14 cellular contexts compared by ENCODE assay signal in genomic region chr17:43410557-43411368, GRCh38. TPM values are rescaled to one million over a fixed set of nuclear protein-coding genes. Genes with fewer than 3 reads are reported as not detected.
A peak's percentile ranks its signal among the peaks of the same experiment; 100 is the strongest.
DNase-seq lines count a peak whose midpoint lies in the region; ATAC-seq, FAIRE-seq and TF ChIP-seq lines count a peak whose summit lies in the region.
"Had no signal": no experiment of that assay in that cellular context is flagged by ENCODE, and none has a peak within 500 bp of the region (broad histone marks: within the 10 kb centered on the region; RNA-seq: fewer than 3 reads in every experiment).

No MANE protein-coding gene starts in this region.

- H3K27me3 ChIP-seq in breast epithelium (no peaks in the 10 kb centered on the region), HepG2 (ENCODE audit: control insufficient read depth in 1 of 2, insufficient read depth in 2 of 2, low read length in 2 of 2) (peaks cover 2 to 19% of the 10 kb centered on the region in 2 experiments; a peak in 3 of 5 replicates), upper lobe of right lung (no peaks in the 10 kb centered on the region)

- 46% methylated on average over 6 of the region's 6 CpGs for WGBS in HepG2 (ENCODE audit: low lambda C conversion rate)

- intact Hi-C loops in MCF 10A (cut with micrococcal nuclease) (no loop called here), breast epithelium (cut with DNase I; ENCODE audit: low total_unique reads) (no loop called here), HepG2 (cut with micrococcal nuclease; ENCODE audit: unreplicated experiment) (no loop called here), upper lobe of right lung (cut with DNase I) (no loop called here)
- intact Hi-C loops in dendritic cell treated with granulocyte-macrophage colony-stimulating factor and Interleukin-4, amounts not matched to agents 40 ng/mL and 50 ng/mL, for 4 days (cut with micrococcal nuclease), result no loop called here

- no peak for TF ChIP-seq EP300 in HepG2 (IDR thresholded peaks at IDR 0.05; ENCODE audit: low read depth in 2 of 2, low read length in 2 of 2)
- TF ChIP-seq EP300 in HepG2 (CRISPR knock-in tag; IDR thresholded peaks at IDR 0.05; ENCODE audit: borderline replicate concordance), result no peak

- H4K20me1 ChIP-seq in HepG2 (ENCODE audit: insufficient read depth, low read length), result no peaks in the 10 kb centered on the region

- no peak overlapping the region for H3K9ac ChIP-seq in HepG2 (ENCODE audit: insufficient read depth, low read depth, low read length)

- peak; percentile 46 for ATAC-seq in HepG2
- peak; percentile 65 for ATAC-seq in upper lobe of right lung
- ATAC-seq in HG02571 (IDR thresholded peaks at IDR 0.05; ENCODE audit: unreplicated experiment), result no peak
- ATAC-seq in HG03442 (IDR thresholded peaks at IDR 0.05; ENCODE audit: unreplicated experiment), result no peak
- no peak for ATAC-seq in GM21528 (IDR thresholded peaks at IDR 0.05; ENCODE audit: low FRiP score, unreplicated experiment)

- TF ChIP-seq CTCF in MCF 10A (IDR thresholded peaks at IDR 0.05; ENCODE audit: unreplicated experiment) (no peak), breast epithelium (IDR thresholded peaks at IDR 0.05) (no peak), HepG2 (CRISPR knock-in tag; IDR thresholded peaks at IDR 0.05) (no peak), upper lobe of right lung (IDR thresholded peaks at IDR 0.05) (no peak)

- no peak for TF ChIP-seq RAD21 in HepG2 (CRISPR knock-in tag; IDR thresholded peaks at IDR 0.05)

- H3K9me3 Mint-ChIP-seq in MCF 10A (ENCODE audit: unreplicated experiment), result peaks cover 5% of the 10 kb centered on the region
- no peaks in the 10 kb centered on the region for H3K9me3 Mint-ChIP-seq in dendritic cell treated with granulocyte-macrophage colony-stimulating factor and Interleukin-4, amounts not matched to agents 40 ng/mL and 50 ng/mL, for 4 days

- peaks cover 5% of the 10 kb centered on the region for H3K36me3 Mint-ChIP-seq in MCF 10A (ENCODE audit: insufficient read depth, unreplicated experiment)
- no peaks in the 10 kb centered on the region for H3K36me3 Mint-ChIP-seq in dendritic cell treated with granulocyte-macrophage colony-stimulating factor and Interleukin-4, amounts not matched to agents 40 ng/mL and 50 ng/mL, for 4 days (ENCODE audit: low read depth)

- H3K4me1 Mint-ChIP-seq in MCF 10A (ENCODE audit: insufficient read depth, unreplicated experiment), result peaks cover 31% of the 10 kb centered on the region
- peaks cover 27% of the 10 kb centered on the region for H3K4me1 Mint-ChIP-seq in dendritic cell treated with granulocyte-macrophage colony-stimulating factor and Interleukin-4, amounts not matched to agents 40 ng/mL and 50 ng/mL, for 4 days (ENCODE audit: low read depth)

- DNase-seq in MCF 10A (ENCODE audit: unreplicated experiment), result peak; percentile 27
- DNase-seq in breast epithelium (ENCODE audit: low spot score in 2 of 2), result no peak
- no peak for DNase-seq in HepG2 (ENCODE audit: low spot score)
- no peak for DNase-seq in upper lobe of right lung
- DNase-seq: activated T-cell treated with anti-CD3 and anti-CD28 coated beads, Interleukin-2, amount 50 U/mL, for 1 hour; DMS79; effector CD4-positive, alpha-beta T cell; head of caudate nucleus; mammary epithelial cell; occipital lobe had no signal

- no peak overlapping the region for H3K4me3 ChIP-seq in breast epithelium
- H3K4me3 ChIP-seq in HepG2 (replicated peaks in 1 of 3; ENCODE audit: insufficient read depth in 1 of 3, low read depth in 2 of 3, low read length in 3 of 3), result no peak overlapping the region
- no peak overlapping the region for H3K4me3 ChIP-seq in upper lobe of right lung

- H3K9me3 ChIP-seq in breast epithelium (no peaks in the 10 kb centered on the region), HepG2 (ENCODE audit: low read length) (no peaks in the 10 kb centered on the region), upper lobe of right lung (no peaks in the 10 kb centered on the region)

- CTCF ChIA-PET in MCF 10A (lab: Yijun Ruan, JAX) (interaction anchor here (0.6 to 2.0 kb wide), 6 partner anchors 8 to 85 kb away, joined by 3 to 6 read pairs (median 4); partner anchors contain the start of gene DHX8), HepG2 (lab: Yijun Ruan, JAX; ENCODE audit: low intra/inter-chr PET ratio, low total read pairs) (no interaction called here)

- peak overlapping the region; percentile 42 for H3K27ac Mint-ChIP-seq in MCF 10A (ENCODE audit: low read depth, unreplicated experiment)
- peak overlapping the region; percentile 33 for H3K27ac Mint-ChIP-seq in dendritic cell treated with granulocyte-macrophage colony-stimulating factor and Interleukin-4, amounts not matched to agents 40 ng/mL and 50 ng/mL, for 4 days

- no peaks in the 10 kb centered on the region for H3K36me3 ChIP-seq in breast epithelium
- no peaks in the 10 kb centered on the region for H3K36me3 ChIP-seq in HepG2 (replicated peaks in 1 of 2; ENCODE audit: control insufficient read depth in 1 of 2, insufficient read depth in 2 of 2, low read length in 2 of 2)
- H3K36me3 ChIP-seq in upper lobe of right lung, result no peaks in the 10 kb centered on the region

- H3K4me2 ChIP-seq in HepG2 (ENCODE audit: low read depth, low read length), result peak overlapping the region; percentile 11; the same call in 1 of the 2 replicates

- no peaks in the 10 kb centered on the region for H3K79me2 ChIP-seq in HepG2 (ENCODE audit: insufficient read depth, low read length)

- in situ Hi-C loops in HepG2 (cut with HindIII; ENCODE audit: extremely low pct_ligation_motif_present, low pct_unique_long_range_greater_than_20kb), result no loop called here

- no peaks in the 10 kb centered on the region for H3K27me3 Mint-ChIP-seq in MCF 10A (ENCODE audit: insufficient read depth, unreplicated experiment)
- H3K27me3 Mint-ChIP-seq in dendritic cell treated with granulocyte-macrophage colony-stimulating factor and Interleukin-4, amounts not matched to agents 40 ng/mL and 50 ng/mL, for 4 days, result peaks cover 27% of the 10 kb centered on the region

- POLR2A ChIA-PET in MCF 10A (lab: Yijun Ruan, JAX) (interaction anchor here (0.9 to 23.4 kb wide), 8 partner anchors 4 to 52 kb away, joined by 4 to 654 read pairs (median 18); partner anchors contain the start of gene ARL4D), HepG2 (lab: Yijun Ruan, JAX) (interaction anchor here (0.8 to 6.6 kb wide), 6 partner anchors 13 to 135 kb away, joined by 3 to 71 read pairs (median 3); partner anchors contain the start of genes ARL4D and ETV4)

- no peak overlapping the region for H3K4me3 Mint-ChIP-seq in MCF 10A (ENCODE audit: unreplicated experiment)
- H3K4me3 Mint-ChIP-seq in dendritic cell treated with granulocyte-macrophage colony-stimulating factor and Interleukin-4, amounts not matched to agents 40 ng/mL and 50 ng/mL, for 4 days, result no peak overlapping the region

- BruUV-seq in MCF 10A (replicated peaks; lab: Mats Ljungman, UMichigan), result no TSS peak
- BruUV-seq in HepG2 (replicated peaks; lab: Mats Ljungman, UMichigan), result no TSS peak

- H3K4me1 ChIP-seq in breast epithelium, result no peaks in the 10 kb centered on the region
- peaks cover 46% of the 10 kb centered on the region for H3K4me1 ChIP-seq in HepG2 (ENCODE audit: insufficient read depth, low read length)
- peaks cover 8% of the 10 kb centered on the region for H3K4me1 ChIP-seq in upper lobe of right lung

- TF ChIP-seq POLR2A in breast epithelium (IDR thresholded peaks at IDR 0.05), result no peak
- TF ChIP-seq POLR2A in HepG2 (IDR thresholded peaks at IDR 0.05; ENCODE audit: insufficient read depth in 1 of 2, low read depth in 2 of 2, low read length in 2 of 2), result no peak

- H3K27ac ChIP-seq in breast epithelium (peak overlapping the region in 1 of 2 donors; percentile 25), HepG2 (ENCODE audit: extremely low read length, insufficient read depth, low read length) (no peak overlapping the region), upper lobe of right lung (no peak overlapping the region)

- FAIRE-seq in HepG2 (lab: Jason Lieb, UNC), result no peak

- H2AFZ ChIP-seq in HepG2 (ENCODE audit: low read length), result no peak overlapping the region

TF ChIP-seq in HepG2, 621 proteins besides CTCF, POLR2A, EP300 and RAD21 (continues in another document):
- no peak for TF ChIP-seq TRIM24 (CRISPR knock-in tag; IDR thresholded peaks at IDR 0.05)

RNA-seq across cellular contexts. Expression of gene ARL4D, which starts 12.0 kb away (rescaled TPM):
- total RNA-seq in MCF 10A (2022) (33.5 and 38.8 TPM in 2 replicates), breast epithelium (10 to 100 TPM in 1 of 3 donors, 1 to 10 TPM in 2; 6.1 to 15.4 (median 7.2) TPM), HepG2 (2016; rRNA removed; fragmentation: Illumina TruSeq; extraction: Trizol) (9.0 and 9.5 TPM in 2 replicates), upper lobe of right lung (18.5 TPM)
- 4.8 and 5.0 TPM in 2 replicates for total RNA-seq in HepG2 (2016; cell fraction: cytosol; rRNA removed; fragmentation: Illumina TruSeq; extraction: Trizol; ENCODE audit: low read depth)
- total RNA-seq in HepG2 (2016; cell fraction: insoluble cytoplasmic fraction; rRNA removed; fragmentation: Illumina TruSeq; extraction: Trizol), result 8.2 and 10.0 TPM in 2 replicates
- total RNA-seq in HepG2 (2016; cell fraction: membrane; rRNA removed; fragmentation: Illumina TruSeq; extraction: Trizol), result 6.9 and 7.7 TPM in 2 replicates
- total RNA-seq in HepG2 (2016; cell fraction: nucleus; rRNA removed; fragmentation: Illumina TruSeq; extraction: Trizol), result 5.3 and 7.3 TPM in 2 replicates
- 25.9 and 40.6 TPM in 2 replicates for polyA plus RNA-seq in HepG2 (2011; rRNA removed)
- 42.8 and 43.2 TPM in 2 replicates for polyA plus RNA-seq in HepG2 (2011; cell fraction: cytosol; rRNA removed)
- polyA plus RNA-seq in HepG2 (2011; cell fraction: nucleus; rRNA removed), result 20.5 and 34.1 TPM in 2 replicates
- 31.5 and 47.6 TPM in 2 replicates for polyA plus RNA-seq in HepG2 (2012)
- 2.0 and 2.2 TPM in 2 replicates for polyA plus RNA-seq in HepG2 (2016; cell fraction: cytosol; fragmentation: Illumina TruSeq; extraction: Trizol; ENCODE audit: low read depth)
- polyA plus RNA-seq in HepG2 (2016; cell fraction: insoluble cytoplasmic fraction; fragmentation: Illumina TruSeq; extraction: Trizol; ENCODE audit: low read depth), result 11.6 and 13.8 TPM in 2 replicates
- 3.2 TPM in 2 replicates for polyA plus RNA-seq in HepG2 (2016; cell fraction: membrane; fragmentation: Illumina TruSeq; extraction: Trizol; ENCODE audit: low read depth)
- polyA plus RNA-seq in HepG2 (2016; cell fraction: nucleus; fragmentation: Illumina TruSeq; extraction: Trizol; ENCODE audit: insufficient read depth, low read depth), result 12.2 and 15.4 TPM in 2 replicates
- polyA minus RNA-seq in HepG2 (2011; rRNA and poly(A)+ RNA removed; ENCODE audit: low replicate concordance), result 18.8 and 37.1 TPM in 2 replicates
- 15.0 and 19.8 TPM in 2 replicates for polyA minus RNA-seq in HepG2 (2011; cell fraction: cytosol; rRNA and poly(A)+ RNA removed)
- polyA minus RNA-seq in HepG2 (2011; cell fraction: nucleus; rRNA and poly(A)+ RNA removed), result 8.9 and 13.3 TPM in 2 replicates

Comparison
In these comparisons a context has a peak if more than half of its experiments do, and no peak if none do; other contexts are left out.
1. ATAC-seq: peak in HepG2 (single experiment) and upper lobe of right lung (single experiment); none in HG02571 (single experiment), HG03442 (single experiment) and GM21528 (single experiment).